Comparison of ENCODE assay signal across 1 cellular context in genomic region chr13:23722726-23723453, GRCh38.
TF ChIP-seq lines count a peak whose summit lies in the region.

No MANE protein-coding gene starts in this region.

TF ChIP-seq in IMR-90, 13 proteins besides CTCF, POLR2A, EP300 and RAD21 (continued from another document):
- TF ChIP-seq USF2 (IDR thresholded peaks at IDR 0.05; ENCODE audit: low read depth, low read length) (no peak), RCOR1 (IDR thresholded peaks at IDR 0.05; ENCODE audit: insufficient replicate concordance, low read length) (no peak), SMC3 (IDR thresholded peaks at IDR 0.05; ENCODE audit: low read depth, low read length) (no peak), MXI1 (IDR thresholded peaks at IDR 0.05; ENCODE audit: borderline replicate concordance, low read depth, low read length) (no peak), FOS (IDR thresholded peaks at IDR 0.05; ENCODE audit: low read depth, low read length) (no peak), MAFK (IDR thresholded peaks at IDR 0.05; ENCODE audit: low read depth, low read length) (no peak)
